24 cellular contexts compared by ENCODE assay signal in the genomic region with DNA sequence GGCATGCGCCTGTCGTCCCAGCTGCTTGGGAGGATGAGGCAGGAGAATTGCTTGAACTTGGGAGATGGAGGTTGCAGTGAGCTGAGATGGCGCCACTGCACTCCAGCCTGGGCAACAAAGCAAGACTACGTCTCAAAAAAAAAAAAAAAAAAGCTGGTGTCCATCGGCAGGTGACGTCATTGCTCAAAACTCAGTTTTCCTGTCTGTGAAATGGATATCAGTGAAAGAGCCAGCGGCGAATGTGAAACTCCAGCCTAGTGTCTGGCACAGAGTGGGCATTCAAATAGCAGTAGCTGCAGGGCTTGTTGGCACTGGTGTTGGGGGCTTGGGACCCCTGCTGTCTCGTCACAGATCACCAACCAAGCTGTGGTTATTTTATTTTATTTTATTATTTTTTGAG.
DNase-seq lines count a peak whose midpoint lies in the region; ATAC-seq, FAIRE-seq and TF ChIP-seq lines count a peak whose summit lies in the region.
"Had no signal": no experiment of that assay in that cellular context is flagged by ENCODE, and none has a peak within 500 bp of the region (broad histone marks: within the 10 kb centered on the region; RNA-seq: fewer than 3 reads in every experiment).

No MANE protein-coding gene starts in this region.

- H3K9ac ChIP-seq in H9 (ENCODE audit: extremely low read depth, insufficient read length, low read length) = no peak overlapping the region
- peak overlapping the region in 1 of 2 experiments; percentile 36; a peak in 1 of 4 replicates for H3K9ac ChIP-seq in K562 (ENCODE audit: insufficient read depth in 1 of 2, low read depth in 2 of 2, low read length in 2 of 2)
- no peak overlapping the region for H3K9ac ChIP-seq in trophoblast cell (ENCODE audit: low read length)
- H3K9ac ChIP-seq: BLaER1 treated with 17β-estradiol and CSF1 and Interleukin-3, amounts not matched to agents 10 nM and 100 nM; GM23248 had no signal

- TF ChIP-seq POLR2A in K562 (conservative IDR thresholded peaks at IDR 0.05) = no peak

- intact Hi-C loops in K562 (cut with micrococcal nuclease) = no loop called here

- H3K4me3 Mint-ChIP-seq in H9 = no peak overlapping the region
- H3K4me3 Mint-ChIP-seq: CD14-positive monocyte; CD4-positive, alpha-beta T cell; CD8-positive, alpha-beta memory T cell had no signal

- H3K23ac ChIP-seq in H9 (ENCODE audit: insufficient read length, low read depth, low read length) (no peak overlapping the region), trophoblast cell (ENCODE audit: low read length) (no peak overlapping the region)

- H3K14ac ChIP-seq in H9 (ENCODE audit: insufficient read depth, low read length) (no peak overlapping the region), trophoblast cell (ENCODE audit: low read length) (no peak overlapping the region)

- no peaks in the 10 kb centered on the region for H4K20me1 ChIP-seq in H9 (ENCODE audit: control insufficient read depth, insufficient read depth, insufficient read length)
- no peaks in the 10 kb centered on the region for H4K20me1 ChIP-seq in K562 (replicated peaks; ENCODE audit: control insufficient read depth, insufficient read depth, low read length)
- H4K20me1 ChIP-seq: BLaER1 treated with 17β-estradiol and CSF1 and Interleukin-3, amounts not matched to agents 10 nM and 100 nM had no signal

- POLR2A ChIA-PET in HEK293T (lab: Yijun Ruan, JAX) = no interaction called here
- POLR2A ChIA-PET in K562 (lab: Yijun Ruan, JAX) = interaction anchor here (0.9 kb wide), 1 partner anchor 10 kb away, joined by 3 read pairs; no protein-coding TSS in a partner anchor

- H3K9me1 ChIP-seq in K562 (ENCODE audit: control insufficient read depth, insufficient read depth, low read length) = no peaks in the 10 kb centered on the region

- H3K9me3 Mint-ChIP-seq in H9 = no peaks in the 10 kb centered on the region
- H3K9me3 Mint-ChIP-seq: CD4-positive, alpha-beta T cell; CD8-positive, alpha-beta memory T cell had no signal

- H3K4me3 ChIP-seq in K562 (no peak overlapping the region), trophoblast cell (ENCODE audit: low read depth, low read length) (no peak overlapping the region)
- H3K4me3 ChIP-seq: A549; BLaER1 treated with 17β-estradiol and CSF1 and Interleukin-3, amounts not matched to agents 10 nM and 100 nM; GM23248; HAP-1 had no signal

- no peak for TF ChIP-seq RAD21 in K562 (CRISPR knock-in tag; conservative IDR thresholded peaks at IDR 0.05 in 1 of 2, IDR thresholded peaks at IDR 0.05 in 1 of 2)

- H3K4me2 ChIP-seq in H9 (ENCODE audit: insufficient read depth, insufficient read length, low read length) (no peak overlapping the region), K562 (ENCODE audit: insufficient read depth, low read length) (no peak overlapping the region), trophoblast cell (ENCODE audit: low read length) (no peak overlapping the region)
- H3K4me2 ChIP-seq: A549; BLaER1 treated with 17β-estradiol and CSF1 and Interleukin-3, amounts not matched to agents 10 nM and 100 nM had no signal

- DNase-seq in H9 = no peak
- DNase-seq in HEK293T (ENCODE audit: extremely low spot score) = no peak
- DNase-seq in K562 (ENCODE audit: extremely low read depth in 1 of 4, low spot score in 3 of 4) = no peak
- peak in 1 of 2 donors; percentile 55 for DNase-seq in trophoblast cell
- DNase-seq in NCI-H748 treated with DMSO at 0.1 percent for 48 hours (lab: John Stamatoyannopoulos, UW) = no peak
- no peak for DNase-seq in NCI-H1436 (lab: John Stamatoyannopoulos, UW)
- DNase-seq: 8988T; ACHN; AML-193; BE2C; CD4-positive, alpha-beta T cell; CD8-positive, alpha-beta memory T cell; DMS53; DMS79 treated with DMSO at 0.1 percent for 48 hours; GF-D8; GM23248 had no signal

- no CpG with 5 or more reads among the region's 9 CpGs for WGBS in H9 (ENCODE audit: extremely low coverage, insufficient read length, low lambda C conversion rate)
- WGBS in K562 (ENCODE audit: insufficient coverage, low coverage, missing lambda C conversion rate) = 63% methylated on average over 7 of the region's 9 CpGs
- no CpG with 5 or more reads among the region's 9 CpGs for WGBS in trophoblast cell (ENCODE audit: extremely low coverage, insufficient coverage, insufficient read length)

- H3K23me2 ChIP-seq in H9 (ENCODE audit: insufficient read length, low read depth, low read length, poor library complexity, severe bottlenecking) = no peaks in the 10 kb centered on the region

- in situ Hi-C loops in K562 (cut with MboI) = no loop called here

- H2BK12ac ChIP-seq in H9 (ENCODE audit: insufficient read length, low read depth, low read length) (no peak overlapping the region), trophoblast cell (ENCODE audit: low read length) (no peak overlapping the region)

- H4K5ac ChIP-seq in H9 (ENCODE audit: insufficient read length, low read depth, low read length) = peak overlapping the region; percentile 17

- H2BK5ac ChIP-seq in H9 (ENCODE audit: insufficient read length, low read length) = no peak overlapping the region
- no peak overlapping the region for H2BK5ac ChIP-seq in trophoblast cell (ENCODE audit: low read depth, low read length, poor library complexity)

- TF ChIP-seq EP300 in K562 (IDR thresholded peaks at IDR 0.05; ENCODE audit: low read length) = no peak

- no peak overlapping the region for H2AFZ ChIP-seq in H9 (ENCODE audit: low read length)
- H2AFZ ChIP-seq in K562 (ENCODE audit: low read depth, low read length) = no peak overlapping the region
- no peak overlapping the region for H2AFZ ChIP-seq in trophoblast cell (ENCODE audit: insufficient read depth, low read length, poor library complexity)
- H2AFZ ChIP-seq: GM23248 had no signal

- H2BK120ac ChIP-seq in H9 (ENCODE audit: low read depth, low read length, poor library complexity, severe bottlenecking) = no peak overlapping the region
- H2BK120ac ChIP-seq in trophoblast cell (ENCODE audit: insufficient read depth, low read length, poor library complexity) = no peak overlapping the region

- H3K27me3 ChIP-seq in H9 (ENCODE audit: insufficient read depth, low read length) (no peaks in the 10 kb centered on the region), K562 (ENCODE audit: control insufficient read depth in 2 of 2, insufficient read depth in 2 of 2, low read length in 2 of 2) (no peaks in the 10 kb centered on the region), trophoblast cell (ENCODE audit: insufficient read depth, low read length) (no peaks in the 10 kb centered on the region)
- H3K27me3 ChIP-seq: BE2C; BLaER1 treated with 17β-estradiol and CSF1 and Interleukin-3, amounts not matched to agents 10 nM and 100 nM had no signal

- no peak overlapping the region for H2BK15ac ChIP-seq in H9 (ENCODE audit: low read depth, low read length)

- peaks cover 8 to 17% of the 10 kb centered on the region in 2 experiments for H3K4me1 Mint-ChIP-seq in H9

- H4K91ac ChIP-seq in H9 (ENCODE audit: insufficient read length, low read depth, low read length) (no peak overlapping the region), trophoblast cell (ENCODE audit: low read depth, low read length) (peak overlapping the region; percentile 43)

- H3K18ac ChIP-seq in H9 (ENCODE audit: insufficient read length, low read depth, low read length) = no peak overlapping the region
- no peak overlapping the region for H3K18ac ChIP-seq in trophoblast cell (ENCODE audit: low read length)

- no TSS peak for BruUV-seq in K562 (replicated peaks; lab: Mats Ljungman, UMichigan)

- CTCF ChIA-PET in HEK293T (lab: Yijun Ruan, JAX) = interaction anchor here (1.8 to 2.5 kb wide), 2 partner anchors 18 to 20 kb away, joined by 5 to 6 read pairs; no protein-coding TSS in a partner anchor
- CTCF ChIA-PET in K562 (lab: Yijun Ruan, JAX; ENCODE audit: low intra/inter-chr PET ratio) = no interaction called here

- no peaks in the 10 kb centered on the region for H3K36me3 Mint-ChIP-seq in H9 (ENCODE audit: insufficient read depth in 1 of 3, low read depth in 3 of 3)
- H3K36me3 Mint-ChIP-seq: CD14-positive monocyte; CD8-positive, alpha-beta memory T cell had no signal

- H3K27me3 Mint-ChIP-seq in H9 (ENCODE audit: low read depth) = no peaks in the 10 kb centered on the region

- H3K27ac ChIP-seq in H9 (ENCODE audit: insufficient read length, low read depth, low read length) (no peak overlapping the region), K562 (ENCODE audit: extremely low read depth, low read depth, low read length) (no peak overlapping the region), trophoblast cell (ENCODE audit: low read depth, low read length) (no peak overlapping the region)
- H3K27ac ChIP-seq: BLaER1 treated with 17β-estradiol and CSF1 and Interleukin-3, amounts not matched to agents 10 nM and 100 nM; GM23248 had no signal

- no peak overlapping the region for H3K27ac Mint-ChIP-seq in H9
- H3K27ac Mint-ChIP-seq: CD14-positive monocyte; CD4-positive, alpha-beta T cell; CD8-positive, alpha-beta memory T cell had no signal

- H2AK5ac ChIP-seq in H9 (ENCODE audit: insufficient read length, low read length) = no peak overlapping the region
- no peak overlapping the region for H2AK5ac ChIP-seq in trophoblast cell (ENCODE audit: low read length)

- no peak overlapping the region for H4K12ac ChIP-seq in trophoblast cell (ENCODE audit: low read depth, low read length)

- no peak overlapping the region for H4K8ac ChIP-seq in H9 (replicated peaks; ENCODE audit: insufficient read length, low read depth, low read length)
- no peak overlapping the region for H4K8ac ChIP-seq in trophoblast cell (ENCODE audit: low read depth, low read length)

- no peak overlapping the region for H2BK20ac ChIP-seq in H9 (ENCODE audit: low read depth, low read length, poor library complexity, severe bottlenecking)

- H3K79me2 ChIP-seq in H9 (ENCODE audit: insufficient read depth, low read length) (no peaks in the 10 kb centered on the region), K562 (ENCODE audit: control insufficient read depth, insufficient read depth, low read length) (no peaks in the 10 kb centered on the region), trophoblast cell (ENCODE audit: control insufficient read depth, insufficient read depth, low read length, poor library complexity) (peaks cover 1% of the 10 kb centered on the region)

- ATAC-seq in K562 (no peak), HG03175 (IDR thresholded peaks at IDR 0.05; ENCODE audit: unreplicated experiment) (no peak)
- ATAC-seq: A549 had no signal

- H3K4ac ChIP-seq in H9 (ENCODE audit: low read depth, low read length) (no peak overlapping the region), trophoblast cell (ENCODE audit: low read depth, low read length) (no peak overlapping the region)

- H3K4me1 ChIP-seq in H9 (ENCODE audit: insufficient read depth, low read length) = no peaks in the 10 kb centered on the region; the same call in 1 of the 2 replicates
- peaks cover 27 to 39% of the 10 kb centered on the region in 2 experiments for H3K4me1 ChIP-seq in K562 (replicated peaks in 1 of 2; ENCODE audit: control insufficient read depth in 2 of 2, insufficient read depth in 2 of 2, low read length in 2 of 2)
- peaks cover 7 to 11% of the 10 kb centered on the region in 2 experiments for H3K4me1 ChIP-seq in trophoblast cell (ENCODE audit: control insufficient read depth in 1 of 2, insufficient read depth in 2 of 2, low read length in 2 of 2)
- H3K4me1 ChIP-seq: BE2C, HAP-1 had no signal

- no peak overlapping the region for H3T11ph ChIP-seq in H9 (ENCODE audit: low read length)

- H3K79me1 ChIP-seq in H9 (ENCODE audit: insufficient read depth, low read depth, low read length, poor library complexity, severe bottlenecking) (no peaks in the 10 kb centered on the region), trophoblast cell (ENCODE audit: low read length) (no peaks in the 10 kb centered on the region)

- H3K36me3 ChIP-seq in K562 (ENCODE audit: control insufficient read depth, insufficient read depth, low read length) (no peaks in the 10 kb centered on the region), trophoblast cell (ENCODE audit: control insufficient read depth in 1 of 2, insufficient read depth in 2 of 2, low read length in 2 of 2) (no peaks in the 10 kb centered on the region)
- H3K36me3 ChIP-seq: BE2C; BLaER1 treated with 17β-estradiol and CSF1 and Interleukin-3, amounts not matched to agents 10 nM and 100 nM; HAP-1 had no signal

- H3K56ac ChIP-seq in H9 (ENCODE audit: insufficient read length, low read depth, low read length) = no peak overlapping the region

- FAIRE-seq in K562 (lab: Jason Lieb, UNC) = no peak
- FAIRE-seq: A549, D721Med, GM12892, GM19239 had no signal

- no peak for TF ChIP-seq CTCF in H9 (conservative IDR thresholded peaks at IDR 0.05)
- no peak for TF ChIP-seq CTCF in K562 (IDR thresholded peaks at IDR 0.05 in 2 of 3, conservative IDR thresholded peaks at IDR 0.05 in 1 of 3; ENCODE audit: insufficient read depth in 2 of 3, low read depth in 1 of 3, low read length in 3 of 3)

- H3K9me3 ChIP-seq in H9 (ENCODE audit: control insufficient read depth, low read depth, low read length) (no peaks in the 10 kb centered on the region), K562 (replicated peaks; ENCODE audit: control insufficient read depth, insufficient read depth, low read depth, low read length) (no peaks in the 10 kb centered on the region), trophoblast cell (ENCODE audit: insufficient read depth, low read depth, low read length) (no peaks in the 10 kb centered on the region)
- H3K9me3 ChIP-seq: A549; BE2C; BLaER1 treated with 17β-estradiol and CSF1 and Interleukin-3, amounts not matched to agents 10 nM and 100 nM; HAP-1 had no signal
